Comparison of ENCODE assay signal across 1 cellular context in the genomic region with DNA sequence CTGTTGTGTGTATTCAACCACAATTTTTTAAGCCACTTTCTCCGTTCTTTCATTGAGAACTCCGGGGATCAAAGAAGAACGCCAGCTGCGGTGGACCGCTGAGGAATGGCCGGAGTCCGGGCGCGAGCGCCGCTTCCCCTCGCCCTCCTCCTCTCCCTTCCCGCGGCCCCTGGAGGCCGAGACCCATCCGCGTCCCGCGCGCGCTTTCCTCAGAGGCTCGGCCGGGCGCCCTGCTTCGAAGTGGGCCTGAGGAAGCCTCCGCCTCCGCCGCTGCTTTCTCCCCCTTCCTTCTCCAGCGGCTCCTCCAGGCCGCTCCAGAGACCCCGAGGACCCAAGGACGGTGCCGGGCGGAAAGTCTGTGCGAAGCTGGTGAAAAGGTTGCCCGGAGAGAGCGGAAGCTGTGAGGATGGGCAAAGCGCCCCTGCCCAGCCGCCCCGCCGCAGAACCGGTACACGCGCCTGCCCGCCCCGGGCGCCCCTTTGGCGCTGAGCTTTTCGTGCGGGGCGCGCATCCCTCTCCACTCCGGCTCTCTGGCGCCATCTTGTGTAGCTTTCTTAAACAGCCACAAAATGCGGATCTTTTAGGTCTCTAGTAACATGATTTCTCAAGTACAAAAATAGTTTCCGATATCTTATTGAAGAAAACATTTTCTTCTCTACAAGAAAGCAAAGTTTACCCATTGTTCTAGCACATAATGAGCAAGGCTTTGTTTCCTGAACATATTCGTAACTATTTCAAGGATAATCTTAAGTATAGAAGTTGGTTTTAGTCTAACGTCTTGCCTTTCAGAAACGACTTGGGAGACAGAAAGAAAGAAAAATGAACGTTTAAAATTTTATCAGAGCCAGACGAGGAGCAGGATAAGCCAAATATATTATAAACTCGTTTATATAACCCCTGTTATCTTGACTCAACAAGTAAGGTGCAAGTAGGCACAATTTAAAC.
A peak's percentile ranks its signal among the peaks of the same experiment; 100 is the strongest.
TF ChIP-seq lines count a peak whose summit lies in the region.

No MANE protein-coding gene starts in this region.

TF ChIP-seq in WTC11, 78 proteins besides CTCF, POLR2A, EP300 and RAD21 (continued from another document):
- no peak for TF ChIP-seq USF2 (CRISPR knock-in tag; IDR thresholded peaks at IDR 0.05)
- TF ChIP-seq, protein P1, sequence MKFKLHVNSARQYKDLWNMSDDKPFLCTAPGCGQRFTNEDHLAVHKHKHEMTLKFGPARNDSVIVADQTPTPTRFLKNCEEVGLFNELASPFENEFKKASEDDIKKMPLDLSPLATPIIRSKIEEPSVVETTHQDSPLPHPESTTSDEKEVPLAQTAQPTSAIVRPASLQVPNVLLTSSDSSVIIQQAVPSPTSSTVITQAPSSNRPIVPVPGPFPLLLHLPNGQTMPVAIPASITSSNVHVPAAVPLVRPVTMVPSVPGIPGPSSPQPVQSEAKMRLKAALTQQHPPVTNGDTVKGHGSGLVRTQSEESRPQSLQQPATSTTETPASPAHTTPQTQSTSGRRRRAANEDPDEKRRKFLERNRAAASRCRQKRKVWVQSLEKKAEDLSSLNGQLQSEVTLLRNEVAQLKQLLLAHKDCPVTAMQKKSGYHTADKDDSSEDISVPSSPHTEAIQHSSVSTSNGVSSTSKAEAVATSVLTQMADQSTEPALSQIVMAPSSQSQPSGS (CRISPR knock-in tag; IDR thresholded peaks at IDR 0.05; ENCODE audit: borderline replicate concordance, low read depth) = 0 out of 2 replicates have a peak, but pooled peaks have one; percentile 29
- no peak; the same call in 1 of the 2 replicates for TF ChIP-seq KAT7 (CRISPR knock-in tag; IDR thresholded peaks at IDR 0.05; ENCODE audit: borderline replicate concordance)
- no peak for TF ChIP-seq GRHL2 (CRISPR knock-in tag; IDR thresholded peaks at IDR 0.05; ENCODE audit: insufficient replicate concordance, severe bottlenecking)
- TF ChIP-seq AFF4 (CRISPR knock-in tag; IDR thresholded peaks at IDR 0.05; ENCODE audit: borderline replicate concordance) = no peak
